8 cellular contexts compared by ENCODE assay signal in genomic region chr12:48854488-48854887, GRCh38.
"Had no signal": no experiment of that assay in that cellular context is flagged by ENCODE, and none has a peak within 500 bp of the region (broad histone marks: within the 10 kb centered on the region; RNA-seq: fewer than 3 reads in every experiment).

No MANE protein-coding gene starts in this region.

- H3K4me2 ChIP-seq: GM23338 had no signal

- DNase-seq: H9, HCEC 1CT, HFFc6, KG1 had no signal

- H2AFZ ChIP-seq: GM23338 had no signal

- ATAC-seq: GM23338 had no signal

- FAIRE-seq: H1, H54, HTR-8/SVneo had no signal

- H3K4me3 ChIP-seq: GM23338 had no signal
